In the genomic region with DNA sequence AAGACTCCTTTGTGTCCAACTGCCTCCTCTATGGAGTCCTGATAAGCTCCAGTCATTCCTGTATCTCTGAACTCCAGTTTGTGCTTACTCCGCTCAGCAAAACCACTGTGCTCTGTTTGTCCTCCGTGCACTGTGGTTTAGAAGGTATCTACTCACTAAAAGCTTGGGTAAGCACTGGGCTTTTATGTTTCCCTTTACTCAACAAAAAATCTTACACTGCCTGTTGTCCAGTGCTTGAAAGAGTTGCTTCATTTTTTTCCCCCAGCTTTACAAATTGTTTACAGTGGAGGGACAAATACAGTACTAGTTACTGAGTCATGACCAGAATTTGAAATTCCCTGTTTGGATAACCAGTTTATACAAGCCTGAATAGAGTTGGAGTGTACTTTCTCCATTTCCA, we compare ENCODE assay signal across 17 cellular contexts.
DNase-seq lines count a peak whose midpoint lies in the region; ATAC-seq and TF ChIP-seq lines count a peak whose summit lies in the region.
"Had no signal": no experiment of that assay in that cellular context is flagged by ENCODE, and none has a peak within 500 bp of the region (broad histone marks: within the 10 kb centered on the region; RNA-seq: fewer than 3 reads in every experiment).

No MANE protein-coding gene starts in this region.

- H4K20me1 ChIP-seq in fibroblast of lung (ENCODE audit: control insufficient read depth, extremely low read depth, insufficient read depth, low read length) (no peaks in the 10 kb centered on the region), osteoblast (ENCODE audit: insufficient read depth, low read length) (no peaks in the 10 kb centered on the region)

- H3K4me1 ChIP-seq in RWPE2 (ENCODE audit: insufficient read depth, poor library complexity, severe bottlenecking) (peaks cover 11% of the 10 kb centered on the region), fibroblast of lung (ENCODE audit: control insufficient read depth, extremely low read depth, insufficient read depth, low read length) (no peaks in the 10 kb centered on the region), osteoblast (ENCODE audit: insufficient read depth, low read length) (peaks cover 3% of the 10 kb centered on the region)
- H3K4me1 ChIP-seq: heart left ventricle had no signal

- H3K9me3 ChIP-seq in RWPE2 (ENCODE audit: severe bottlenecking) (no peaks in the 10 kb centered on the region), fibroblast of lung (ENCODE audit: control insufficient read depth, insufficient read depth, low read depth, low read length) (no peaks in the 10 kb centered on the region), osteoblast (ENCODE audit: low read depth, low read length) (no peaks in the 10 kb centered on the region)
- H3K9me3 ChIP-seq: heart left ventricle had no signal

- no peak overlapping the region for H3K9ac ChIP-seq in fibroblast of lung (ENCODE audit: insufficient read depth, low read length)

- H3K27me3 ChIP-seq in RWPE2 (ENCODE audit: insufficient read depth, poor library complexity, severe bottlenecking) (no peaks in the 10 kb centered on the region), fibroblast of lung (ENCODE audit: control insufficient read depth, insufficient read depth, low read length) (no peaks in the 10 kb centered on the region), osteoblast (ENCODE audit: insufficient read depth, low read length) (no peaks in the 10 kb centered on the region)
- H3K27me3 ChIP-seq: heart left ventricle had no signal

- no peaks in the 10 kb centered on the region for H3K36me3 ChIP-seq in RWPE2 (ENCODE audit: low read depth)
- no peaks in the 10 kb centered on the region for H3K36me3 ChIP-seq in fibroblast of lung (ENCODE audit: control insufficient read depth, insufficient read depth, low read length)
- no peaks in the 10 kb centered on the region for H3K36me3 ChIP-seq in osteoblast (ENCODE audit: insufficient read depth, low read length)
- H3K36me3 ChIP-seq: heart left ventricle had no signal

- H3K27ac ChIP-seq in RWPE2 (ENCODE audit: poor library complexity, severe bottlenecking) (no peak overlapping the region), fibroblast of lung (ENCODE audit: insufficient read depth, low read length) (no peak overlapping the region), osteoblast (ENCODE audit: low read depth, low read length) (no peak overlapping the region)
- H3K27ac ChIP-seq: heart left ventricle had no signal

- no peak for TF ChIP-seq POLR2A in erythroblast (IDR thresholded peaks at IDR 0.05; ENCODE audit: low read length)

- TF ChIP-seq CTCF in RWPE2 (IDR thresholded peaks at IDR 0.05; ENCODE audit: poor library complexity, severe bottlenecking), result no peak
- no peak for TF ChIP-seq CTCF in fibroblast of lung (conservative IDR thresholded peaks at IDR 0.05 in 1 of 2, IDR thresholded peaks at IDR 0.05 in 1 of 2; ENCODE audit: low read depth in 1 of 2, low read length in 2 of 2)
- TF ChIP-seq CTCF in osteoblast (IDR thresholded peaks at IDR 0.05; ENCODE audit: extremely low read depth, low read depth, low read length), result no peak

- H3K79me2 ChIP-seq in fibroblast of lung (ENCODE audit: control insufficient read depth, insufficient read depth, low read length), result no peaks in the 10 kb centered on the region
- H3K79me2 ChIP-seq in osteoblast (ENCODE audit: insufficient read depth, low read length), result no peaks in the 10 kb centered on the region

- H3K4me3 ChIP-seq in RWPE2 (ENCODE audit: severe bottlenecking), result no peak overlapping the region
- no peak overlapping the region for H3K4me3 ChIP-seq in fibroblast of lung (replicated peaks in 1 of 4; ENCODE audit: control extremely low read depth in 1 of 4, insufficient read depth in 1 of 4, low read depth in 3 of 4, low read length in 4 of 4)
- H3K4me3 ChIP-seq in osteoblast (ENCODE audit: insufficient read depth, low read length), result no peak overlapping the region
- H3K4me3 ChIP-seq: heart left ventricle had no signal

- H2AFZ ChIP-seq in fibroblast of lung (ENCODE audit: low read length), result no peak overlapping the region
- H2AFZ ChIP-seq in osteoblast (ENCODE audit: low read length), result peak overlapping the region; percentile 16

- DNase-seq in GM04504 (ENCODE audit: low read depth), result peak; percentile 6
- DNase-seq in RWPE2 (ENCODE audit: low spot score), result no peak
- DNase-seq in fibroblast of lung (ENCODE audit: low read depth in 2 of 2), result peak; percentile 12 to 71
- DNase-seq in osteoblast (ENCODE audit: insufficient read length, low spot score, missing footprints), result no peak
- DNase-seq in cerebellar cortex (ENCODE audit: low spot score), result no peak
- DNase-seq in erythroblast (lab: John Stamatoyannopoulos, UW), result no peak
- DNase-seq: activated CD4-positive, alpha-beta T cell treated with anti-CD3 and anti-CD28 coated beads, Interleukin-2, amount 50 U/mL, for 1 hour; activated naive CD4-positive, alpha-beta T cell treated with anti-CD3 and anti-CD28 coated beads, Interleukin-2, amount 50 U/mL, for 16 hours; activated T-cell treated with anti-CD3 and anti-CD28 coated beads for 4 hours; heart left ventricle; natural killer cell; NCI-H146; RPMI8226; small intestine; stimulated activated CD4-positive, alpha-beta T cell treated with anti-CD3 and anti-CD28 coated beads, Interleukin-4, amount 100 ng/mL, for 24 hours; T-cell had no signal

- H3K4me2 ChIP-seq in fibroblast of lung (ENCODE audit: extremely low read depth, insufficient read depth, low read length) (no peak overlapping the region), osteoblast (ENCODE audit: insufficient read depth, low read length) (no peak overlapping the region)

- ATAC-seq in RWPE2 (ENCODE audit: low read depth) (peak; percentile 48), HG03097 (IDR thresholded peaks at IDR 0.05; ENCODE audit: low FRiP score, unreplicated experiment) (no peak)
- ATAC-seq: heart left ventricle, natural killer cell, T-cell had no signal

Comparison
In these comparisons a context has a peak if more than half of its experiments do, and no peak if none do; other contexts are left out.
1. DNase-seq: peak in GM04504 (single experiment) and fibroblast of lung (2 of 2); none in RWPE2 (single experiment), osteoblast (single experiment), cerebellar cortex (single experiment) and erythroblast (0 of 2).